1 cellular context compared by ENCODE assay signal in the genomic region with DNA sequence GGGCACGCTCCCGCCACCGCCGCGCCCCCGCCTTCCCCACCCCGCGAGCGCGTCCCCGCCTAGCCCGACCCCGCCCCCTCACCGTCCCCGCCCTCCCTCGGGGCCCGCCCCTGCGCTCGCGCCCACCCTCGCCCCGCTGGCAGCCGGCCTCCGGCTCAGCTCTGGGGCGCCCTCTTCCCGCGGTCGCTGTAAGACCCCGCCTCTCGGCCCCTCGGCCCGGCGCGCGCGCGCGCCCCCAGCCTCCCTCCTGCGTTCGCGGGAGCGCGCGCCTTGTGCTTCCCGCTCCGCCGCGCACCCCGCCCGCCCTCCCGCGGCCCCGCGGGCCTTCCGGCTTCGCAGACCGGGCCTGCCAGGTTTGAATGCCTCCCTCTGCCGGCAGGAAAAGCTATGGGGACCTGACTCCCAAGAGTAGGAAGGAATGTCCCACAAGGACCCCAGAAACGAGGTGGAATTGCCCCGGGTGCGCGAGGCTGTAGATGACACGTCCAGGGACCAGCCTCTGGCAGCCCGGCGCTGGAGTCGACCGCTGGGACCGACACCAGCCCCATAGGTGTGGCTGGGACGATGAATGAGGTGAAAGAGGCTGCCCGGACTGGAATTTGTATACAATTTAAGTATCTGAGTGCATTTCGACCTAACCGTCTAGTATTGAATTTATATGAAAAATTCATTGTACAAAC.
TF ChIP-seq lines count a peak whose summit lies in the region.

No MANE protein-coding gene starts in this region.

TF ChIP-seq in K562, 482 proteins besides CTCF, POLR2A, EP300 and RAD21 (continued from another document):
- TF ChIP-seq, protein P1, sequence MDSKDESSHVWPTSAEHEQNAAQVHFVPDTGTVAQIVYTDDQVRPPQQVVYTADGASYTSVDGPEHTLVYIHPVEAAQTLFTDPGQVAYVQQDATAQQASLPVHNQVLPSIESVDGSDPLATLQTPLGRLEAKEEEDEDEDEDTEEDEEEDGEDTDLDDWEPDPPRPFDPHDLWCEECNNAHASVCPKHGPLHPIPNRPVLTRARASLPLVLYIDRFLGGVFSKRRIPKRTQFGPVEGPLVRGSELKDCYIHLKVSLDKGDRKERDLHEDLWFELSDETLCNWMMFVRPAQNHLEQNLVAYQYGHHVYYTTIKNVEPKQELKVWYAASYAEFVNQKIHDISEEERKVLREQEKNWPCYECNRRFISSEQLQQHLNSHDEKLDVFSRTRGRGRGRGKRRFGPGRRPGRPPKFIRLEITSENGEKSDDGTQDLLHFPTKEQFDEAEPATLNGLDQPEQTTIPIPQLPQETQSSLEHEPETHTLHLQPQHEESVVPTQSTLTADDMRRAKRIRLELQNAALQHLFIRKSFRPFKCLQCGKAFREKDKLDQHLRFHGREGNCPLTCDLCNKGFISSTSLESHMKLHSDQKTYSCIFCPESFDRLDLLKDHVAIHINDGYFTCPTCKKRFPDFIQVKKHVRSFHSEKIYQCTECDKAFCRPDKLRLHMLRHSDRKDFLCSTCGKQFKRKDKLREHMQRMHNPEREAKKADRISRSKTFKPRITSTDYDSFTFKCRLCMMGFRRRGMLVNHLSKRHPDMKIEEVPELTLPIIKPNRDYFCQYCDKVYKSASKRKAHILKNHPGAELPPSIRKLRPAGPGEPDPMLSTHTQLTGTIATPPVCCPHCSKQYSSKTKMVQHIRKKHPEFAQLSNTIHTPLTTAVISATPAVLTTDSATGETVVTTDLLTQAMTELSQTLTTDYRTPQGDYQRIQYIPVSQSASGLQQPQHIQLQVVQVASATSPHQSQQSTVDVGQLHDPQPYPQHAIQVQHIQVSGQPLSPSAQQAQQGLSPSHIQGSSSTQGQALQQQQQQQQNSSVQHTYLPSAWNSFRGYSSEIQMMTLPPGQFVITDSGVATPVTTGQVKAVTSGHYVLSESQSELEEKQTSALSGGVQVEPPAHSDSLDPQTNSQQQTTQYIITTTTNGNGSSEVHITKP (IDR thresholded peaks at IDR 0.05; ENCODE audit: partially characterized antibody), result peak; percentile 64
- TF ChIP-seq GATAD2A (IDR thresholded peaks at IDR 0.05) (no peak), FIP1L1 (IDR thresholded peaks at IDR 0.05; ENCODE audit: low read depth, low read length, poor library complexity, severe bottlenecking) (peak; percentile 14), ZNF121 (CRISPR knock-in tag; conservative IDR thresholded peaks at IDR 0.05) (no peak), ZNF644 (tag; IDR thresholded peaks at IDR 0.05; ENCODE audit: low read depth) (peak; percentile 88), ELF1 (tag; IDR thresholded peaks at IDR 0.05) (peak; percentile 82), NFIC (IDR thresholded peaks at IDR 0.05) (0 out of 2 replicates have a peak, but pooled peaks have one; percentile 22), MYC (IDR thresholded peaks at IDR 0.05; ENCODE audit: low read depth, low read length) (peak; percentile 76), MYC (CRISPR knock-in tag; IDR thresholded peaks at IDR 0.05; ENCODE audit: borderline replicate concordance, low read depth) (no peak), TEAD1 (CRISPR knock-in tag; IDR thresholded peaks at IDR 0.05) (peak in 1 of 2 experiments; percentile 66; a peak in 1 of 4 replicates), TBP (optimal IDR thresholded peaks at IDR 0.05; ENCODE audit: low read depth, low read length) (peak; percentile 50), RBFOX2 (IDR thresholded peaks at IDR 0.05; ENCODE audit: low read depth, low read length) (peak; percentile 5; the same call in 1 of the 2 replicates), MXI1 (IDR thresholded peaks at IDR 0.05; ENCODE audit: low read depth, low read length) (0 out of 2 replicates have a peak, but pooled peaks have one; percentile 18), NRF1 (conservative IDR thresholded peaks at IDR 0.05 in 1 of 2, IDR thresholded peaks at IDR 0.05 in 1 of 2) (peak; percentile 24 to 46; a peak in 3 of 4 replicates), POLR2B (IDR thresholded peaks at IDR 0.05; ENCODE audit: low read depth, partially characterized antibody) (peak; percentile 44), TAF9B (IDR thresholded peaks at IDR 0.05; ENCODE audit: partially characterized antibody) (peak; percentile 10), PHF8 (IDR thresholded peaks at IDR 0.05; ENCODE audit: borderline replicate concordance, low read length) (peak; percentile 66), CCNT2 (IDR thresholded peaks at IDR 0.05; ENCODE audit: borderline replicate concordance, extremely low read depth, insufficient read length, low read depth, low read length) (peak; percentile 11), ZNF785 (CRISPR knock-in tag; IDR thresholded peaks at IDR 0.05) (no peak), NFRKB (IDR thresholded peaks at IDR 0.05; ENCODE audit: low read depth) (0 out of 2 replicates have a peak, but pooled peaks have one; percentile 29), LEF1 (IDR thresholded peaks at IDR 0.05) (no peak), SAFB (IDR thresholded peaks at IDR 0.05; ENCODE audit: borderline replicate concordance, low read depth, low read length) (no peak), ZNF197 (CRISPR knock-in tag; IDR thresholded peaks at IDR 0.05; ENCODE audit: low read depth) (peak; percentile 94), SOX6 (IDR thresholded peaks at IDR 0.05) (peak; percentile 14; the same call in 1 of the 2 replicates), GABPA (tag; conservative IDR thresholded peaks at IDR 0.05; ENCODE audit: low read depth) (peak; percentile 70; the same call in 1 of the 2 replicates)
- TF ChIP-seq, protein P2, sequence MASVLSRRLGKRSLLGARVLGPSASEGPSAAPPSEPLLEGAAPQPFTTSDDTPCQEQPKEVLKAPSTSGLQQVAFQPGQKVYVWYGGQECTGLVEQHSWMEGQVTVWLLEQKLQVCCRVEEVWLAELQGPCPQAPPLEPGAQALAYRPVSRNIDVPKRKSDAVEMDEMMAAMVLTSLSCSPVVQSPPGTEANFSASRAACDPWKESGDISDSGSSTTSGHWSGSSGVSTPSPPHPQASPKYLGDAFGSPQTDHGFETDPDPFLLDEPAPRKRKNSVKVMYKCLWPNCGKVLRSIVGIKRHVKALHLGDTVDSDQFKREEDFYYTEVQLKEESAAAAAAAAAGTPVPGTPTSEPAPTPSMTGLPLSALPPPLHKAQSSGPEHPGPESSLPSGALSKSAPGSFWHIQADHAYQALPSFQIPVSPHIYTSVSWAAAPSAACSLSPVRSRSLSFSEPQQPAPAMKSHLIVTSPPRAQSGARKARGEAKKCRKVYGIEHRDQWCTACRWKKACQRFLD (CRISPR knock-in tag; IDR thresholded peaks at IDR 0.05), result peak; percentile 89
- TF ChIP-seq, protein P3, sequence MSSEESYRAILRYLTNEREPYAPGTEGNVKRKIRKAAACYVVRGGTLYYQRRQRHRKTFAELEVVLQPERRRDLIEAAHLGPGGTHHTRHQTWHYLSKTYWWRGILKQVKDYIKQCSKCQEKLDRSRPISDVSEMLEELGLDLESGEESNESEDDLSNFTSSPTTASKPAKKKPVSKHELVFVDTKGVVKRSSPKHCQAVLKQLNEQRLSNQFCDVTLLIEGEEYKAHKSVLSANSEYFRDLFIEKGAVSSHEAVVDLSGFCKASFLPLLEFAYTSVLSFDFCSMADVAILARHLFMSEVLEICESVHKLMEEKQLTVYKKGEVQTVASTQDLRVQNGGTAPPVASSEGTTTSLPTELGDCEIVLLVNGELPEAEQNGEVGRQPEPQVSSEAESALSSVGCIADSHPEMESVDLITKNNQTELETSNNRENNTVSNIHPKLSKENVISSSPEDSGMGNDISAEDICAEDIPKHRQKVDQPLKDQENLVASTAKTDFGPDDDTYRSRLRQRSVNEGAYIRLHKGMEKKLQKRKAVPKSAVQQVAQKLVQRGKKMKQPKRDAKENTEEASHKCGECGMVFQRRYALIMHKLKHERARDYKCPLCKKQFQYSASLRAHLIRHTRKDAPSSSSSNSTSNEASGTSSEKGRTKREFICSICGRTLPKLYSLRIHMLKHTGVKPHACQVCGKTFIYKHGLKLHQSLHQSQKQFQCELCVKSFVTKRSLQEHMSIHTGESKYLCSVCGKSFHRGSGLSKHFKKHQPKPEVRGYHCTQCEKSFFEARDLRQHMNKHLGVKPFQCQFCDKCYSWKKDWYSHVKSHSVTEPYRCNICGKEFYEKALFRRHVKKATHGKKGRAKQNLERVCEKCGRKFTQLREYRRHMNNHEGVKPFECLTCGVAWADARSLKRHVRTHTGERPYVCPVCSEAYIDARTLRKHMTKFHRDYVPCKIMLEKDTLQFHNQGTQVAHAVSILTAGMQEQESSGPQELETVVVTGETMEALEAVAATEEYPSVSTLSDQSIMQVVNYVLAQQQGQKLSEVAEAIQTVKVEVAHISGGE (CRISPR knock-in tag; IDR thresholded peaks at IDR 0.05), result peak in 1 of 3 experiments; percentile 71; a peak in 2 of 6 replicates
- TF ChIP-seq, protein P4, sequence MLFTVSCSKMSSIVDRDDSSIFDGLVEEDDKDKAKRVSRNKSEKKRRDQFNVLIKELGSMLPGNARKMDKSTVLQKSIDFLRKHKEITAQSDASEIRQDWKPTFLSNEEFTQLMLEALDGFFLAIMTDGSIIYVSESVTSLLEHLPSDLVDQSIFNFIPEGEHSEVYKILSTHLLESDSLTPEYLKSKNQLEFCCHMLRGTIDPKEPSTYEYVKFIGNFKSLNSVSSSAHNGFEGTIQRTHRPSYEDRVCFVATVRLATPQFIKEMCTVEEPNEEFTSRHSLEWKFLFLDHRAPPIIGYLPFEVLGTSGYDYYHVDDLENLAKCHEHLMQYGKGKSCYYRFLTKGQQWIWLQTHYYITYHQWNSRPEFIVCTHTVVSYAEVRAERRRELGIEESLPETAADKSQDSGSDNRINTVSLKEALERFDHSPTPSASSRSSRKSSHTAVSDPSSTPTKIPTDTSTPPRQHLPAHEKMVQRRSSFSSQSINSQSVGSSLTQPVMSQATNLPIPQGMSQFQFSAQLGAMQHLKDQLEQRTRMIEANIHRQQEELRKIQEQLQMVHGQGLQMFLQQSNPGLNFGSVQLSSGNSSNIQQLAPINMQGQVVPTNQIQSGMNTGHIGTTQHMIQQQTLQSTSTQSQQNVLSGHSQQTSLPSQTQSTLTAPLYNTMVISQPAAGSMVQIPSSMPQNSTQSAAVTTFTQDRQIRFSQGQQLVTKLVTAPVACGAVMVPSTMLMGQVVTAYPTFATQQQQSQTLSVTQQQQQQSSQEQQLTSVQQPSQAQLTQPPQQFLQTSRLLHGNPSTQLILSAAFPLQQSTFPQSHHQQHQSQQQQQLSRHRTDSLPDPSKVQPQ (CRISPR knock-in tag; IDR thresholded peaks at IDR 0.05; ENCODE audit: borderline replicate concordance), result no peak
